21 cellular contexts compared by ENCODE assay signal in genomic region chr10:96688789-96689188, GRCh38.
"Had no signal": no experiment of that assay in that cellular context is flagged by ENCODE, and none has a peak within 500 bp of the region (broad histone marks: within the 10 kb centered on the region; RNA-seq: fewer than 3 reads in every experiment).

No MANE protein-coding gene starts in this region.

- DNase-seq: activated CD4-positive, CD25-positive, alpha-beta regulatory T cell treated with anti-CD3 and anti-CD28 coated beads, Interleukin-2, amount 50 U/mL, for 72 hours; activated CD8-positive, alpha-beta memory T cell treated with anti-CD3 and anti-CD28 coated beads for 24 hours; activated CD8-positive, alpha-beta memory T cell treated with anti-CD3 and anti-CD28 coated beads, Interleukin-2, amount 50 U/mL, for 48 hours; activated effector memory CD4-positive, alpha-beta T cell treated with anti-CD3 and anti-CD28 coated beads, Interleukin-2, amount 50 U/mL, for 16 hours; activated naive CD4-positive, alpha-beta T cell treated with anti-CD3 and anti-CD28 coated beads, Interleukin-2, amount 50 U/mL, for 16 hours; activated T-cell treated with anti-CD3 and anti-CD28 coated beads, Interleukin-2, amount 50 U/mL, for 48 hours; adrenal gland; cerebellar nuclear complex; cortex of kidney; effector CD4-positive, alpha-beta T cell; gastrocnemius medialis; heart left ventricle; pancreas; right lobe of liver; small intestine; stimulated activated CD4-positive, alpha-beta T cell treated with anti-CD3 and anti-CD28 coated beads, Interleukin-4, amount 100 ng/mL, for 24 hours; stimulated activated naive CD4-positive, alpha-beta T cell; substantia nigra; T-cell had no signal

- ATAC-seq: esophagus mucosa, gastrocnemius medialis, heart left ventricle, pancreas, right lobe of liver, T-cell had no signal

- H3K4me3 Mint-ChIP-seq: T-cell had no signal

- H3K27me3 Mint-ChIP-seq: memory B cell, T-cell had no signal

- H3K27ac Mint-ChIP-seq: T-cell had no signal

- H3K9me3 Mint-ChIP-seq: T-cell had no signal
